ENCODE assay signal across 9 cellular contexts in genomic region chr17:66964083-66964771, GRCh38. TPM values are rescaled to one million over a fixed set of nuclear protein-coding genes. Genes with fewer than 3 reads are reported as not detected.
DNase-seq lines count a peak whose midpoint lies in the region; ATAC-seq and TF ChIP-seq lines count a peak whose summit lies in the region.
"Had no signal": no experiment of that assay in that cellular context is flagged by ENCODE, and none has a peak within 500 bp of the region (broad histone marks: within the 10 kb centered on the region; RNA-seq: fewer than 3 reads in every experiment).

Gene CACNG4 (plus strand): TSS chr17:66964707. CDS start chr17:66964912, 205 bp downstream.

- no peak for ATAC-seq in HG03460 (IDR thresholded peaks at IDR 0.05; ENCODE audit: unreplicated experiment)
- no peak for ATAC-seq in GM19397 (IDR thresholded peaks at IDR 0.05; ENCODE audit: unreplicated experiment)
- no peak for ATAC-seq in GM21786 (IDR thresholded peaks at IDR 0.05; ENCODE audit: unreplicated experiment)

- peaks cover 2% of the 10 kb centered on the region for H3K4me1 Mint-ChIP-seq in progenitor cell of endocrine pancreas (ENCODE audit: low read depth)

- no peak for DNase-seq in GM12865 (ENCODE audit: low read depth)
- DNase-seq in NCI-H748 treated with DMSO at 0.1 percent for 48 hours (lab: John Stamatoyannopoulos, UW): peak; percentile 20
- peak; percentile 21 for DNase-seq in progenitor cell of endocrine pancreas (ENCODE audit: low spot score, unreplicated experiment)
- DNase-seq in UCSD-AML1 (lab: John Stamatoyannopoulos, UW; ENCODE audit: unreplicated experiment): no peak

- no peak for TF ChIP-seq CTCF in GM12865 (IDR thresholded peaks at IDR 0.05; ENCODE audit: insufficient read depth, low read depth, low read length, missing control alignments)
- no peak for TF ChIP-seq CTCF in progenitor cell of endocrine pancreas (IDR thresholded peaks at IDR 0.05; ENCODE audit: unreplicated experiment)

- WGBS in esophagus, 2 donors: 2 to 8% methylated on average over 22 to 58 of the region's 68 CpGs

- H3K4me1 ChIP-seq in esophagus (ENCODE audit: control insufficient read depth in 2 of 2, insufficient read depth in 2 of 2, low read length in 1 of 2): peaks cover 13 to 16% of the 10 kb centered on the region in 2 donors

- H3K4me3 Mint-ChIP-seq in progenitor cell of endocrine pancreas (ENCODE audit: low read depth): peak within 1 kb of the TSS; percentile 73

- H3K9me3 Mint-ChIP-seq in progenitor cell of endocrine pancreas (ENCODE audit: low read depth): no peaks in the 10 kb centered on the region

- H3K36me3 Mint-ChIP-seq in progenitor cell of endocrine pancreas (ENCODE audit: insufficient read depth): no peaks in the 10 kb centered on the region

- no peaks in the 10 kb centered on the region for H3K36me3 ChIP-seq in esophagus (ENCODE audit: control insufficient read depth in 2 of 2, insufficient read depth in 2 of 2, low read length in 1 of 2)

- H3K27me3 Mint-ChIP-seq in progenitor cell of endocrine pancreas: peaks cover 73% of the 10 kb centered on the region

- no peaks in the 10 kb centered on the region for H3K9me3 ChIP-seq in esophagus (ENCODE audit: control insufficient read depth in 2 of 2, insufficient read depth in 1 of 2, low read depth in 1 of 2, low read length in 1 of 2)

- H3K27ac ChIP-seq in esophagus (ENCODE audit: low read depth in 2 of 2, low read length in 1 of 2): no peak within 1 kb of the TSS

- H3K27me3 ChIP-seq in esophagus (ENCODE audit: control insufficient read depth in 1 of 2, insufficient read depth in 2 of 2, low read length in 2 of 2): peaks cover 0 to 7% of the 10 kb centered on the region in 2 donors

- peak within 1 kb of the TSS; percentile 59 for H3K27ac Mint-ChIP-seq in progenitor cell of endocrine pancreas

- H3K4me3 ChIP-seq in GM12865 (ENCODE audit: low read depth, low read length) (peak within 1 kb of the TSS; percentile 36), esophagus (ENCODE audit: low read depth in 1 of 2, low read length in 2 of 2) (peak within 1 kb of the TSS; percentile 31 to 38)

RNA-seq across cellular contexts. Expression of gene CACNG4, which starts in this region (rescaled TPM):
- polyA plus RNA-seq in esophagus: under 1 TPM; 0.18 to 0.29 TPM
- total RNA-seq in progenitor cell of endocrine pancreas: 6.5 and 8.7 TPM in 2 replicates
- total RNA-seq: lung microvascular endothelial cell had no signal

Comparison
In these comparisons a context has a peak if more than half of its experiments do, and no peak if none do; other contexts are left out.
1. DNase-seq: peak in NCI-H748 treated with DMSO at 0.1 percent for 48 hours (single experiment) and progenitor cell of endocrine pancreas (single experiment); none in GM12865 (single experiment) and UCSD-AML1 (single experiment).